ENCODE assay signal across 8 cellular contexts in genomic region chr12:27013606-27014084, GRCh38. TPM values are rescaled to one million over a fixed set of nuclear protein-coding genes. Genes with fewer than 3 reads are reported as not detected.
DNase-seq lines count a peak whose midpoint lies in the region; ATAC-seq, FAIRE-seq and TF ChIP-seq lines count a peak whose summit lies in the region.

No MANE protein-coding gene starts in this region.

- DNase-seq in activated T-cell treated with anti-CD3 and anti-CD28 coated beads for 1 hour (ENCODE audit: low read depth) (peak; percentile 17), activated T-cell treated with anti-CD3 and anti-CD28 coated beads for 4 hours (no peak), HCEC 1CT (peak; percentile 30), MG63 (no peak), GM12878 (ENCODE audit: low read depth, low spot score) (no peak), iris pigment epithelial cell (ENCODE audit: low read depth) (peak; percentile 61), HPDE6-E6E7 (ENCODE audit: extremely low spot score) (no peak)
- DNase-seq in stimulated activated CD8-positive, alpha-beta memory T cell treated with anti-CD3 and anti-CD28 coated beads, Interleukin-12 subunit alpha, Interleukin-12 subunit beta, amount 100 ng/mL, for 24 hours (ENCODE audit: extremely low read depth) = peak; percentile 0

- H3K4me3 ChIP-seq in MG63 (peak overlapping the region; percentile 75), GM12878 (peak overlapping the region; percentile 78)

- no peaks in the 10 kb centered on the region for H4K20me1 ChIP-seq in GM12878 (ENCODE audit: control insufficient read depth, insufficient read depth)

- POLR2A ChIA-PET in GM12878 (lab: Charles Lee) = interaction anchor here (0.5 to 1.8 kb wide), 11 partner anchors 9 to 924 kb away, joined by 3 to 6 read pairs (median 3); partner anchors contain the start of genes INTS13 and ITPR2

- peak overlapping the region; percentile 86 for H2AFZ ChIP-seq in GM12878 (ENCODE audit: control insufficient read depth, low read depth, low read length)

- no peak for FAIRE-seq in GM12878 (lab: Jason Lieb, UNC)

- peak overlapping the region; percentile 83 for H3K9ac ChIP-seq in GM12878 (ENCODE audit: control insufficient read depth, insufficient read depth, low read length)

- RAD21 ChIA-PET in GM12878 (lab: Charles Lee; ENCODE audit: unreplicated experiment) = interaction anchor here (0.8 to 10.8 kb wide), 15 partner anchors 10 to 290 kb away, joined by 3 to 216 read pairs (median 7); partner anchors contain the start of genes ITPR2, MED21 and STK38L

- TF ChIP-seq CTCF in GM12878 (IDR thresholded peaks at IDR 0.05 in 2 of 3, conservative IDR thresholded peaks at IDR 0.05 in 1 of 3; ENCODE audit: control insufficient read depth in 2 of 3, extremely low read depth in 1 of 3, insufficient read depth in 1 of 3, low read depth in 3 of 3, low read length in 3 of 3) = no peak

- no peaks in the 10 kb centered on the region for H3K27me3 ChIP-seq in MG63
- no peaks in the 10 kb centered on the region for H3K27me3 ChIP-seq in GM12878 (replicated peaks in 1 of 2; ENCODE audit: control insufficient read depth in 2 of 2, insufficient read depth in 2 of 2, low read length in 1 of 2)

- no TSS peak for BruUV-seq in GM12878 (replicated peaks; lab: Mats Ljungman, UMichigan)

- CTCF ChIA-PET in GM12878 (lab: Yijun Ruan, JAX) = interaction anchor here (0.6 to 15.9 kb wide), 22 partner anchors 9 to 370 kb away, joined by 3 to 294 read pairs (median 4); partner anchors contain the start of gene MED21

- peak; percentile 31 for ATAC-seq in GM12878

- TF ChIP-seq EP300 in GM12878 (IDR thresholded peaks at IDR 0.05; ENCODE audit: borderline replicate concordance in 1 of 2, control insufficient read depth in 1 of 2, low read depth in 2 of 2, low read length in 2 of 2) = no peak

- SMC1A ChIA-PET in GM12878 (lab: Charles Lee; ENCODE audit: uncharacterized antibody, unreplicated experiment) = interaction anchor here (0.6 to 6.2 kb wide), 19 partner anchors 8 to 322 kb away, joined by 3 to 56 read pairs (median 4); partner anchors contain the start of gene MED21

- H3K36me3 ChIP-seq in MG63 = no peaks in the 10 kb centered on the region
- no peaks in the 10 kb centered on the region for H3K36me3 ChIP-seq in GM12878 (ENCODE audit: control insufficient read depth in 2 of 2, insufficient read depth in 2 of 2, low read length in 1 of 2)

- H3K9me3 ChIP-seq in MG63 (no peaks in the 10 kb centered on the region), GM12878 (replicated peaks; ENCODE audit: control insufficient read depth, insufficient read depth, low read length) (no peaks in the 10 kb centered on the region)

- peaks cover 48% of the 10 kb centered on the region for H3K79me2 ChIP-seq in GM12878 (ENCODE audit: control insufficient read depth, insufficient read depth, low read length)

- peaks cover 16% of the 10 kb centered on the region for H3K4me1 ChIP-seq in GM12878 (ENCODE audit: control insufficient read depth, insufficient read depth, low read length)

- TF ChIP-seq RAD21 in GM12878 (IDR thresholded peaks at IDR 0.05; ENCODE audit: insufficient read depth, low read depth, low read length) = no peak

- in situ Hi-C loops in GM12878 (cut with MboI) = no loop called here

- WGBS in GM12878 (ENCODE audit: insufficient coverage, insufficient replicate concordance, low lambda C conversion rate, missing lambda C conversion rate) = under 1% methylated on average over 13 of the region's 13 CpGs

- intact Hi-C loops in GM12878 (cut with micrococcal nuclease; ENCODE audit: unreplicated experiment) = loop anchor here (1.0 to 5.0 kb wide), 8 partner anchors 41 to 293 kb away; partner anchors contain the start of genes FGFR1OP2, ITPR2 and STK38L

- peak overlapping the region; percentile 87 for H3K4me2 ChIP-seq in GM12878 (ENCODE audit: control insufficient read depth, insufficient read depth)

- H3K27ac ChIP-seq in GM12878 (ENCODE audit: control insufficient read depth, insufficient read depth) = peak overlapping the region; percentile 94

- no peak for TF ChIP-seq POLR2A in GM12878 (IDR thresholded peaks at IDR 0.05; ENCODE audit: low read depth, low read length)

TF ChIP-seq in GM12878, 131 proteins besides CTCF, POLR2A, EP300 and RAD21 (continues in another document):
- TF ChIP-seq PAX8 (IDR thresholded peaks at IDR 0.05) (no peak), BCL3 (IDR thresholded peaks at IDR 0.05; ENCODE audit: borderline replicate concordance, insufficient read depth, low read depth, low read length, poor library complexity, severe bottlenecking) (no peak), ZNF687 (IDR thresholded peaks at IDR 0.05) (no peak), TAF1 (IDR thresholded peaks at IDR 0.05; ENCODE audit: borderline replicate concordance, low read depth, low read length) (no peak)

RNA-seq across cellular contexts. Expression of gene TM7SF3, which starts 0.5 kb away (rescaled TPM):
- 89.3 and 148 TPM in 2 replicates for total RNA-seq in MG63 (2014; rRNA removed; shearing (Covaris generic); ENCODE audit: low replicate concordance)
- total RNA-seq in GM12878 (2013; cell fraction: nucleolus; rRNA removed) = 180 and 210 TPM in 2 replicates
- total RNA-seq in GM12878 (2014; rRNA removed) = 81.2 and 82.6 TPM in 2 replicates
- total RNA-seq in GM12878 (2014; rRNA removed; fragmentation: Illumina TruSeq; extraction: Trizol) = 57.3 and 60.9 TPM in 2 replicates
- 53.5 and 53.7 TPM in 2 replicates for total RNA-seq in GM12878 (2021)
- polyA plus RNA-seq in GM12878 (2011; ENCODE audit: low read depth) = 28.8 TPM
- 336 and 341 TPM in 2 replicates for polyA plus RNA-seq in GM12878 (2011; rRNA removed)
- 208 and 250 TPM in 2 replicates for polyA plus RNA-seq in GM12878 (2011; cell fraction: cytosol; rRNA removed)
- polyA plus RNA-seq in GM12878 (2011; cell fraction: nucleus; rRNA removed) = 193 and 244 TPM in 2 replicates
- polyA plus RNA-seq in GM12878 (2012) = 36.6 and 47.9 TPM in 2 replicates
- polyA plus RNA-seq in GM12878 (2014; fragmentation: Illumina TruSeq; extraction: Trizol) = 94.2 and 125 TPM in 2 replicates
- 10 to 100 TPM; 31.4 to 34.1 TPM for polyA plus RNA-seq in GM12878 (2014; fragmentation: Nextera tagmentation; extraction: Ambion mirVana)
- polyA plus RNA-seq in GM12878 (2014; rRNA removed) = 61.8 and 68.3 TPM in 2 replicates
- 100 to 1,000 TPM; 121 to 129 TPM for polyA plus RNA-seq in GM12878 (2016; fragmentation: Nextera tagmentation; extraction: Ambion mirVana)
- polyA minus RNA-seq in GM12878 (2011; rRNA and poly(A)+ RNA removed) = 392 and 531 TPM in 2 replicates
- polyA minus RNA-seq in GM12878 (2011; cell fraction: cytosol; rRNA and poly(A)+ RNA removed) = 83.7 and 130 TPM in 2 replicates
- 109 and 115 TPM in 2 replicates for polyA minus RNA-seq in GM12878 (2011; cell fraction: nucleus; rRNA and poly(A)+ RNA removed)

RNA-seq across cellular contexts. Expression of gene MED21, which starts 8.7 kb away (rescaled TPM):
- total RNA-seq in MG63 (2014; rRNA removed; shearing (Covaris generic); ENCODE audit: low replicate concordance) = 53.3 and 116 TPM in 2 replicates
- 136 and 152 TPM in 2 replicates for total RNA-seq in GM12878 (2013; cell fraction: nucleolus; rRNA removed)
- 32.8 and 33.9 TPM in 2 replicates for total RNA-seq in GM12878 (2014; rRNA removed)
- total RNA-seq in GM12878 (2014; rRNA removed; fragmentation: Illumina TruSeq; extraction: Trizol) = 38.6 and 41.9 TPM in 2 replicates
- total RNA-seq in GM12878 (2021) = 25.5 and 29.1 TPM in 2 replicates
- polyA plus RNA-seq in GM12878 (2011; ENCODE audit: low read depth) = 14.4 TPM
- 72.7 and 83.6 TPM in 2 replicates for polyA plus RNA-seq in GM12878 (2011; rRNA removed)
- 18.4 and 19.9 TPM in 2 replicates for polyA plus RNA-seq in GM12878 (2011; cell fraction: cytosol; rRNA removed)
- 22.7 and 30.4 TPM in 2 replicates for polyA plus RNA-seq in GM12878 (2011; cell fraction: nucleus; rRNA removed)
- polyA plus RNA-seq in GM12878 (2012) = 20.7 and 21.2 TPM in 2 replicates
- 33.9 and 34.7 TPM in 2 replicates for polyA plus RNA-seq in GM12878 (2014; fragmentation: Illumina TruSeq; extraction: Trizol)
- polyA plus RNA-seq in GM12878 (2014; fragmentation: Nextera tagmentation; extraction: Ambion mirVana) = 10 to 100 TPM; 42.6 to 56.0 TPM
- polyA plus RNA-seq in GM12878 (2014; rRNA removed) = 22.4 and 28.5 TPM in 2 replicates
- polyA plus RNA-seq in GM12878 (2016; fragmentation: Nextera tagmentation; extraction: Ambion mirVana) = 10 to 100 TPM; 57.0 to 59.0 TPM
- 40.0 and 55.4 TPM in 2 replicates for polyA minus RNA-seq in GM12878 (2011; rRNA and poly(A)+ RNA removed)
- 9.2 and 14.8 TPM in 2 replicates for polyA minus RNA-seq in GM12878 (2011; cell fraction: cytosol; rRNA and poly(A)+ RNA removed)
- polyA minus RNA-seq in GM12878 (2011; cell fraction: nucleus; rRNA and poly(A)+ RNA removed) = 38.9 and 50.7 TPM in 2 replicates

Comparison
In these comparisons a context has a peak if more than half of its experiments do, and no peak if none do; other contexts are left out.
1. DNase-seq: peak in activated T-cell treated with anti-CD3 and anti-CD28 coated beads for 1 hour (single experiment), HCEC 1CT (single experiment), iris pigment epithelial cell (single experiment) and stimulated activated CD8-positive, alpha-beta memory T cell treated with anti-CD3 and anti-CD28 coated beads, Interleukin-12 subunit alpha, Interleukin-12 subunit beta, amount 100 ng/mL, for 24 hours (single experiment); none in activated T-cell treated with anti-CD3 and anti-CD28 coated beads for 4 hours (single experiment), MG63 (single experiment), GM12878 (single experiment) and HPDE6-E6E7 (single experiment).